ENCODE assay signal across 11 cellular contexts in the genomic region with DNA sequence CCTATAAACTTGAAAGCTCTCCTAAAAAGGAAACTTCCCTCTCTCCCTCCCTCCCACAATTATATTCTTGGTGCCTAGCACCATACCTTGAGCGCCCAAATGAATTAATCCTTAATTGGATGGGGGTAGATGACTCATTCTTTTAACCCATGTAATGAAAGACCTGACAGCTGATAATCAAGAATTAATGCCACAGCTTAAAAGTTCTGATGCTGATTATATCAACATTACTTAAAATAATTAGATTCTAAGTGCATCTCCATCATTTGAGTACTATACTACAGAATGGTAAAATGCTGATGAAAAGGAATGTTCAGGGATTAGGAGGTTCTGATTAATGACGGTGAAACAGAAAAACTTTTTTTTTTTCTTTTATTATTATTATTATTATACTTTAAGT.
"Had no signal": no experiment of that assay in that cellular context is flagged by ENCODE, and none has a peak within 500 bp of the region (broad histone marks: within the 10 kb centered on the region; RNA-seq: fewer than 3 reads in every experiment).

No MANE protein-coding gene starts in this region.

- H2AFZ ChIP-seq: GM23248 had no signal

- H3K9ac ChIP-seq: GM23248 had no signal

- FAIRE-seq: HepG2, K562 had no signal

- H3K36me3 ChIP-seq: HAP-1 had no signal

- H3K27ac ChIP-seq: GM23248, HL-60 had no signal

- H3K4me3 ChIP-seq: GM23248, HAP-1, K562 had no signal

- DNase-seq: GM23248, GOT3, H7, HFFc6, IMR-90, KG1 had no signal

- ATAC-seq: HCT116, HepG2, K562 had no signal

- H3K9me3 ChIP-seq: HAP-1 had no signal
